8 cellular contexts compared by ENCODE assay signal in genomic region chr4:83284161-83285021, GRCh38. TPM values are rescaled to one million over a fixed set of nuclear protein-coding genes. Genes with fewer than 3 reads are reported as not detected.
DNase-seq lines count a peak whose midpoint lies in the region; ATAC-seq and TF ChIP-seq lines count a peak whose summit lies in the region.

Gene COQ2 (minus strand): TSS chr4:83284798. CDS start chr4:83284764, 34 bp downstream.

- H3K27me3 ChIP-seq in right cardiac atrium (ENCODE audit: control insufficient read depth, insufficient read depth) (no peaks in the 10 kb centered on the region), aorta (ENCODE audit: control insufficient read depth in 1 of 2, insufficient read depth in 2 of 2, low read length in 1 of 2) (no peaks in the 10 kb centered on the region)

- intact Hi-C loops in right cardiac atrium (cut with DNase I) (loop anchor here in 1 of 4 donors (10.0 kb wide), 1 partner anchor 170 kb away; the partner anchor contains the start of genes HELQ and MRPS18C), aorta (cut with DNase I) (loop anchor here (5.0 to 10.0 kb wide), 4 partner anchors 170 to 822 kb away; partner anchors contain the start of genes HELQ (in 2 of the 2) and MRPS18C (in 2 of the 2))

- ATAC-seq in HG02870 (IDR thresholded peaks at IDR 0.05; ENCODE audit: unreplicated experiment), result peak; percentile 86
- ATAC-seq in right cardiac atrium, result peak; percentile 96 to 98
- ATAC-seq in aorta (ENCODE audit: low FRiP score), result peak; percentile 97

- H3K36me3 ChIP-seq in aorta (ENCODE audit: control insufficient read depth in 1 of 2, insufficient read depth in 2 of 2, low read length in 1 of 2), result no peaks in the 10 kb centered on the region

- peak within 1 kb of the TSS; percentile 43 for H3K4me3 ChIP-seq in right cardiac atrium (ENCODE audit: low read length)
- H3K4me3 ChIP-seq in aorta (ENCODE audit: low read length in 2 of 2), result peak within 1 kb of the TSS; percentile 50 to 70

- WGBS in right cardiac atrium, result under 1% methylated on average over 75 of the region's 75 CpGs
- WGBS in aorta, 2 donors, result 0% methylated on average over 65 to 75 of the region's 75 CpGs

- no peaks in the 10 kb centered on the region for H3K9me3 ChIP-seq in right cardiac atrium (ENCODE audit: control insufficient read depth, low read length)
- H3K9me3 ChIP-seq in aorta (ENCODE audit: control insufficient read depth, low read length), result no peaks in the 10 kb centered on the region

- H3K4me1 ChIP-seq in right cardiac atrium (ENCODE audit: control insufficient read depth, insufficient read depth, low read length) (no peaks in the 10 kb centered on the region), aorta (ENCODE audit: control insufficient read depth in 1 of 2, insufficient read depth in 2 of 2, low read length in 2 of 2) (peaks cover 0 to 2% of the 10 kb centered on the region in 2 donors)

- H3K27ac ChIP-seq in right cardiac atrium (ENCODE audit: low read length) (peak within 1 kb of the TSS; percentile 86), aorta (ENCODE audit: low read depth in 1 of 2, low read length in 2 of 2) (peak within 1 kb of the TSS; percentile 32 to 72)

- DNase-seq in NCI-H146 (lab: John Stamatoyannopoulos, UW), result peak; percentile 70
- DNase-seq in T-helper 2 cell, result peak; percentile 87 to 94 (median 92)
- peak; percentile 60 to 99 (median 93) for DNase-seq in anterior cingulate cortex (lab: John Stamatoyannopoulos, UW)
- peak; percentile 97 to 99 (median 99) for DNase-seq in right cardiac atrium
- peak; percentile 95 for DNase-seq in putamen (ENCODE audit: low spot score)
- DNase-seq in aorta, result peak; percentile 97 to 99

- peak; percentile 85 for TF ChIP-seq POLR2A in GM15510 (IDR thresholded peaks at IDR 0.05; ENCODE audit: borderline replicate concordance, extremely low read depth, insufficient read length)

RNA-seq across cellular contexts. Expression of gene COQ2, which starts in this region (rescaled TPM):
- total RNA-seq in right cardiac atrium (10 to 100 TPM; 12.1 to 15.9 (median 14.4) TPM), aorta (1 to 10 TPM; 6.6 to 7.6 TPM)
- polyA plus RNA-seq in right cardiac atrium (17.5 TPM), aorta (1 to 10 TPM; 1.8 to 3.6 TPM)

Comparison
In these comparisons a context has a peak if more than half of its experiments do, and no peak if none do; other contexts are left out.
1. Peak in every context shown above with its lines: DNase-seq, ATAC-seq, H3K4me3 ChIP-seq and H3K27ac ChIP-seq.